8 cellular contexts compared by ENCODE assay signal in the genomic region with DNA sequence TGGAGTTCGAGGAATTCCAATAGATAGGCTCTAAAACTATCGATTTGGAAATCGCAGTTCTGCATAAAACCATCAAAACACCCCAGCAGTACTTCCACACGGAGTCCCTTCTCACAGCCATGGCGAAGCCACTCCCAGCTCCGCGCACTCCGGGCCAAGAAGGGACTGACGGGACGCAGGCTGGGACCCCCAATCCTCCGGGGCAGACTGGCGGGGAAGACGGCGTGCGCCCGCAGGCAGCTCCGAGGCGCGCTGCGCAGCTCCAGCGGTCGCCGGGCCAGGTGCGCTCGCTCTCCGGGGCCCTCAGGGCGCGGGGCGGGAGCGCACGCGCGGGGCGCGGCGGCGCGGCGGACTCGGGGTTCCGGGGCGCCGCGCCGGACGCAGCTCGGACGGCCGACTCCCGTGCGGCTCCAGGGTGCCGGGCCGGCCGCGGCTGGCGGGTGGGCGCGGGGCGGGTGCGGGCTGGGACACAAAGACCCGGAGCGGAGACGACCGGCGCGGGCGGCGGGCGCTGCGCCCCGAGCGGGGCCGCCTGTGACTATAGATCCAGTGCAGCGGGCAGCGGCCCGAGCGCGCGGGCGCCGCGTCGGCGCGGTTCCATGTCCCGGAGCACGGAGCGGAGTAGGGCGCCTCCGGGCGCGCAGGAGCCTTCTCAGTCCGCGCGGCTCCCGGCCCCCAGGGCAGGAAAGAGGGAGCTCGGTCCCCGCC. TPM values are rescaled to one million over a fixed set of nuclear protein-coding genes. Genes with fewer than 3 reads are reported as not detected.
A peak's percentile ranks its signal among the peaks of the same experiment; 100 is the strongest.
DNase-seq lines count a peak whose midpoint lies in the region; ATAC-seq and TF ChIP-seq lines count a peak whose summit lies in the region.

No MANE protein-coding gene starts in this region.

- H3K27ac ChIP-seq in SK-N-SH (ENCODE audit: low read depth in 2 of 2, low read length in 1 of 2) = peak overlapping the region in 1 of 2 experiments; percentile 55; a peak in 1 of 4 replicates
- no peak overlapping the region for H3K27ac ChIP-seq in liver (ENCODE audit: low read depth in 1 of 2, low read length in 2 of 2)
- H3K27ac ChIP-seq in suprapubic skin = peak overlapping the region; percentile 84

- WGBS in SK-N-SH (ENCODE audit: low lambda C conversion rate) = 0% methylated on average over 6 of the region's 98 CpGs
- WGBS in liver = 1% methylated on average over 98 of the region's 98 CpGs
- WGBS in suprapubic skin = 0% methylated on average over 18 of the region's 98 CpGs

- H3K36me3 ChIP-seq in SK-N-SH (replicated peaks in 1 of 2; ENCODE audit: control insufficient read depth in 1 of 2, insufficient read depth in 2 of 2, low read length in 1 of 2) (no peaks in the 10 kb centered on the region), liver (ENCODE audit: control insufficient read depth in 4 of 4, insufficient read depth in 3 of 4, low read depth in 1 of 4, low read length in 3 of 4) (no peaks in the 10 kb centered on the region), suprapubic skin (no peaks in the 10 kb centered on the region)

- TF ChIP-seq EP300 in SK-N-SH (IDR thresholded peaks at IDR 0.05; ENCODE audit: borderline replicate concordance in 1 of 2, low read depth in 1 of 2, low read length in 1 of 2) = no peak
- TF ChIP-seq EP300 in suprapubic skin (IDR thresholded peaks at IDR 0.05) = no peak

- TF ChIP-seq CTCF in AG04449 (IDR thresholded peaks at IDR 0.05; ENCODE audit: insufficient read depth, low read length, missing control alignments) (no peak), SK-N-SH (IDR thresholded peaks at IDR 0.05) (no peak), choroid plexus epithelial cell (conservative IDR thresholded peaks at IDR 0.05; ENCODE audit: low read depth, low read length) (no peak), liver (IDR thresholded peaks at IDR 0.05; ENCODE audit: low read depth, low read length, missing input control) (no peak), suprapubic skin (IDR thresholded peaks at IDR 0.05) (no peak)

- no peak for TF ChIP-seq POLR2A in suprapubic skin (IDR thresholded peaks at IDR 0.05)

- no peak for TF ChIP-seq RAD21 in SK-N-SH (IDR thresholded peaks at IDR 0.05; ENCODE audit: low read length)
- no peak for TF ChIP-seq RAD21 in liver (IDR thresholded peaks at IDR 0.05)

- H3K4me2 ChIP-seq in SK-N-SH = peak overlapping the region; percentile 76

- H3K79me2 ChIP-seq in SK-N-SH (ENCODE audit: insufficient read depth) = peaks cover 23% of the 10 kb centered on the region; the same call in 1 of the 2 replicates

- H4K20me1 ChIP-seq in SK-N-SH (ENCODE audit: insufficient read depth) = no peaks in the 10 kb centered on the region; the same call in 1 of the 2 replicates

- POLR2A ChIA-PET in AG04449 (lab: Yijun Ruan, JAX) (interaction anchor here (0.6 to 2.8 kb wide), 16 partner anchors 11 to 1964 kb away, joined by 3 to 19 read pairs (median 3); a partner anchor contains a TSS), SK-N-SH (lab: Yijun Ruan, JAX) (interaction anchor here (0.6 to 0.9 kb wide), 2 partner anchors 13 to 28 kb away, joined by 3 to 4 read pairs; no protein-coding TSS in a partner anchor)

- CTCF ChIA-PET in AG04449 (lab: Yijun Ruan, JAX) = interaction anchor here (0.6 to 5.0 kb wide), 9 partner anchors 8 to 1964 kb away, joined by 3 to 55 read pairs (median 6); no protein-coding TSS in a partner anchor
- CTCF ChIA-PET in SK-N-SH (lab: Yijun Ruan, JAX) = interaction anchor here (0.9 to 7.1 kb wide), 9 partner anchors 10 to 1963 kb away, joined by 3 to 58 read pairs (median 3); no protein-coding TSS in a partner anchor

- H2AFZ ChIP-seq in SK-N-SH (ENCODE audit: low read depth) = peak overlapping the region; percentile 57; the same call in 1 of the 2 replicates

- no peak overlapping the region for H3K9ac ChIP-seq in SK-N-SH
- no peak overlapping the region for H3K9ac ChIP-seq in liver (ENCODE audit: low read depth in 1 of 2, low read length in 2 of 2)

- peaks cover 27% of the 10 kb centered on the region for H3F3A ChIP-seq in SK-N-SH (replicated peaks; ENCODE audit: insufficient read depth)

- peak; percentile 21 for ATAC-seq in GM18861 (IDR thresholded peaks at IDR 0.05; ENCODE audit: unreplicated experiment)
- peak; percentile 16 for ATAC-seq in HG02981 (IDR thresholded peaks at IDR 0.05; ENCODE audit: unreplicated experiment)

- peak overlapping the region; percentile 85 for H3K4me3 ChIP-seq in AG04449 (ENCODE audit: low read depth, low read length)
- H3K4me3 ChIP-seq in SK-N-SH (ENCODE audit: low read depth in 2 of 2, low read length in 1 of 2) = peak overlapping the region; percentile 76 to 77
- peak overlapping the region; percentile 87 for H3K4me3 ChIP-seq in choroid plexus epithelial cell (ENCODE audit: low read depth, low read length)
- H3K4me3 ChIP-seq in liver (ENCODE audit: low read depth in 1 of 3, low read length in 3 of 3) = peak overlapping the region; percentile 45 to 81 (median 56)
- H3K4me3 ChIP-seq in suprapubic skin = peak overlapping the region; percentile 81

- H3K4me1 ChIP-seq in SK-N-SH (ENCODE audit: control insufficient read depth in 1 of 2, insufficient read depth in 2 of 2, low read depth in 1 of 2, low read length in 1 of 2) (peaks cover 0 to 17% of the 10 kb centered on the region in 2 experiments; a peak in 2 of 4 replicates), liver (ENCODE audit: control insufficient read depth in 4 of 4, insufficient read depth in 4 of 4, low read length in 3 of 4) (peaks cover 16 to 33% (median 22%) of the 10 kb centered on the region in 4 donors), suprapubic skin (peaks cover 36% of the 10 kb centered on the region)

- no peaks in the 10 kb centered on the region for H3K9me3 ChIP-seq in SK-N-SH
- H3K9me3 ChIP-seq in liver (ENCODE audit: control insufficient read depth in 4 of 4, low read length in 3 of 4) = no peaks in the 10 kb centered on the region
- H3K9me3 ChIP-seq in suprapubic skin = no peaks in the 10 kb centered on the region

- no peak for DNase-seq in AG04449 (ENCODE audit: low read depth, low spot score)
- DNase-seq in SK-N-SH = no peak
- peak; percentile 42 for DNase-seq in choroid plexus epithelial cell (ENCODE audit: low read depth)
- peak; percentile 68 to 70 for DNase-seq in suprapubic skin (ENCODE audit: low spot score in 2 of 2)
- DNase-seq in DMS153 (lab: John Stamatoyannopoulos, UW) = no peak

- H3K9me2 ChIP-seq in SK-N-SH = no peaks in the 10 kb centered on the region

- H3K27me3 ChIP-seq in SK-N-SH (ENCODE audit: insufficient read depth) (no peaks in the 10 kb centered on the region), liver (ENCODE audit: control insufficient read depth in 4 of 4, insufficient read depth in 4 of 4, low read length in 3 of 4) (peaks cover 0 to 14% (median 0%) of the 10 kb centered on the region in 4 donors), suprapubic skin (no peaks in the 10 kb centered on the region)

TF ChIP-seq in SK-N-SH, 30 proteins besides CTCF, POLR2A, EP300 and RAD21:
- no peak for TF ChIP-seq FOXM1 (IDR thresholded peaks at IDR 0.05; ENCODE audit: low read depth)
- TF ChIP-seq TEAD4 (IDR thresholded peaks at IDR 0.05; ENCODE audit: borderline replicate concordance, insufficient read depth) = no peak

TF ChIP-seq in liver, 16 proteins besides CTCF, POLR2A, EP300 and RAD21 (continues in another document):
- TF ChIP-seq, protein P1, sequence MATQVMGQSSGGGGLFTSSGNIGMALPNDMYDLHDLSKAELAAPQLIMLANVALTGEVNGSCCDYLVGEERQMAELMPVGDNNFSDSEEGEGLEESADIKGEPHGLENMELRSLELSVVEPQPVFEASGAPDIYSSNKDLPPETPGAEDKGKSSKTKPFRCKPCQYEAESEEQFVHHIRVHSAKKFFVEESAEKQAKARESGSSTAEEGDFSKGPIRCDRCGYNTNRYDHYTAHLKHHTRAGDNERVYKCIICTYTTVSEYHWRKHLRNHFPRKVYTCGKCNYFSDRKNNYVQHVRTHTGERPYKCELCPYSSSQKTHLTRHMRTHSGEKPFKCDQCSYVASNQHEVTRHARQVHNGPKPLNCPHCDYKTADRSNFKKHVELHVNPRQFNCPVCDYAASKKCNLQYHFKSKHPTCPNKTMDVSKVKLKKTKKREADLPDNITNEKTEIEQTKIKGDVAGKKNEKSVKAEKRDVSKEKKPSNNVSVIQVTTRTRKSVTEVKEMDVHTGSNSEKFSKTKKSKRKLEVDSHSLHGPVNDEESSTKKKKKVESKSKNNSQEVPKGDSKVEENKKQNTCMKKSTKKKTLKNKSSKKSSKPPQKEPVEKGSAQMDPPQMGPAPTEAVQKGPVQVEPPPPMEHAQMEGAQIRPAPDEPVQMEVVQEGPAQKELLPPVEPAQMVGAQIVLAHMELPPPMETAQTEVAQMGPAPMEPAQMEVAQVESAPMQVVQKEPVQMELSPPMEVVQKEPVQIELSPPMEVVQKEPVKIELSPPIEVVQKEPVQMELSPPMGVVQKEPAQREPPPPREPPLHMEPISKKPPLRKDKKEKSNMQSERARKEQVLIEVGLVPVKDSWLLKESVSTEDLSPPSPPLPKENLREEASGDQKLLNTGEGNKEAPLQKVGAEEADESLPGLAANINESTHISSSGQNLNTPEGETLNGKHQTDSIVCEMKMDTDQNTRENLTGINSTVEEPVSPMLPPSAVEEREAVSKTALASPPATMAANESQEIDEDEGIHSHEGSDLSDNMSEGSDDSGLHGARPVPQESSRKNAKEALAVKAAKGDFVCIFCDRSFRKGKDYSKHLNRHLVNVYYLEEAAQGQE (IDR thresholded peaks at IDR 0.05) = no peak
- TF ChIP-seq, protein P2, sequence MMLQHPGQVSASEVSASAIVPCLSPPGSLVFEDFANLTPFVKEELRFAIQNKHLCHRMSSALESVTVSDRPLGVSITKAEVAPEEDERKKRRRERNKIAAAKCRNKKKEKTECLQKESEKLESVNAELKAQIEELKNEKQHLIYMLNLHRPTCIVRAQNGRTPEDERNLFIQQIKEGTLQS (IDR thresholded peaks at IDR 0.05) = no peak
- TF ChIP-seq EGR1 (IDR thresholded peaks at IDR 0.05; ENCODE audit: low read depth in 2 of 2) (no peak), SP1 (IDR thresholded peaks at IDR 0.05) (no peak), GABPA (IDR thresholded peaks at IDR 0.05 in 1 of 2, conservative IDR thresholded peaks at IDR 0.05 in 1 of 2) (no peak), FOXA1 (IDR thresholded peaks at IDR 0.05) (no peak), RXRA (IDR thresholded peaks at IDR 0.05) (no peak)
- TF ChIP-seq, protein P3, sequence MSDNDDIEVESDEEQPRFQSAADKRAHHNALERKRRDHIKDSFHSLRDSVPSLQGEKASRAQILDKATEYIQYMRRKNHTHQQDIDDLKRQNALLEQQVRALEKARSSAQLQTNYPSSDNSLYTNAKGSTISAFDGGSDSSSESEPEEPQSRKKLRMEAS (IDR thresholded peaks at IDR 0.05) = no peak

RNA-seq across cellular contexts. Expression of a gene that starts 0.5 kb away (rescaled TPM):
- polyA plus RNA-seq in SK-N-SH (2012; rRNA removed) (2.8 and 3.0 TPM in 2 replicates), liver (1 to 10 TPM; 2.6 to 3.3 TPM)
- polyA plus RNA-seq in SK-N-SH (2012; cell fraction: cytosol; rRNA removed) = 3.7 and 4.4 TPM in 2 replicates
- 2.7 and 3.6 TPM in 2 replicates for polyA plus RNA-seq in SK-N-SH (2012; cell fraction: nucleus; rRNA removed)
- total RNA-seq in liver (1 to 10 TPM; 3.6 to 6.1 TPM), suprapubic skin (10 to 100 TPM; 17.1 to 45.4 (median 28.3) TPM)

RNA-seq across cellular contexts. Expression of a gene that starts 32.9 kb away (rescaled TPM):
- 101 and 124 TPM in 2 replicates for polyA plus RNA-seq in SK-N-SH (2012; rRNA removed)
- polyA plus RNA-seq in SK-N-SH (2012; cell fraction: cytosol; rRNA removed) = 44.7 and 72.0 TPM in 2 replicates
- 644 and 785 TPM in 2 replicates for polyA plus RNA-seq in SK-N-SH (2012; cell fraction: nucleus; rRNA removed)
- 10 to 100 TPM; 21.4 to 38.8 TPM for total RNA-seq in liver
- 10 to 100 TPM; 16.7 to 50.8 TPM for polyA plus RNA-seq in liver
- 100 to 1,000 TPM in 1 of 4 donors, 10 to 100 TPM in 3; 48.4 to 161 (median 67.5) TPM for total RNA-seq in suprapubic skin

Comparison
In these comparisons a context has a peak if more than half of its experiments do, and no peak if none do; other contexts are left out.
1. DNase-seq: peak in choroid plexus epithelial cell (single experiment) and suprapubic skin (2 of 2); none in AG04449 (single experiment), SK-N-SH (single experiment) and DMS153 (single experiment).
2. Peak in every context shown above with its lines, with median percentiles within 50 percentile points of each other: H3K4me3 ChIP-seq.